ENCODE assay signal across 8 cellular contexts in genomic region chr18:56789004-56789888, GRCh38.
DNase-seq lines count a peak whose midpoint lies in the region; ATAC-seq and TF ChIP-seq lines count a peak whose summit lies in the region.

No MANE protein-coding gene starts in this region.

- DNase-seq in G401 (ENCODE audit: low spot score) (peak; percentile 11), HFF-Myc (ENCODE audit: extremely low read depth, low read depth) (no peak), SW480 (ENCODE audit: low spot score) (peak; percentile 0), left ventricle myocardium superior (peak; percentile 26), midbrain (lab: John Stamatoyannopoulos, UW) (no peak)
- DNase-seq in stimulated activated naive CD4-positive, alpha-beta T cell treated with Interleukin-2 at 50 U/mL for 16 hours (lab: John Stamatoyannopoulos, UW), result peak; percentile 0

- ATAC-seq in left ventricle myocardium superior (peak; percentile 65), GM18502 (IDR thresholded peaks at IDR 0.05; ENCODE audit: poor library complexity, unreplicated experiment) (no peak), GM21825 (IDR thresholded peaks at IDR 0.05; ENCODE audit: unreplicated experiment) (no peak)

- intact Hi-C loops in left ventricle myocardium superior (cut with micrococcal nuclease), result no loop called here

- no peak overlapping the region for H3K4me3 ChIP-seq in HFF-Myc (replicated peaks; ENCODE audit: low read depth, low read length)

- peak; percentile 62 for TF ChIP-seq CTCF in HFF-Myc (IDR thresholded peaks at IDR 0.05; ENCODE audit: low read depth, low read length, missing control alignments)

- in situ Hi-C loops in G401 (cut with HindIII; ENCODE audit: low sequenced_read_pairs), result no loop called here

Comparison
In these comparisons a context has a peak if more than half of its experiments do, and no peak if none do; other contexts are left out.
1. DNase-seq: peak in G401 (single experiment), SW480 (single experiment), left ventricle myocardium superior (single experiment) and stimulated activated naive CD4-positive, alpha-beta T cell treated with Interleukin-2 at 50 U/mL for 16 hours (single experiment); none in HFF-Myc (single experiment) and midbrain (single experiment).